Comparison of ENCODE assay signal across 18 cellular contexts in genomic region chr9:91519520-91520270, GRCh38.
"Had no signal": no experiment of that assay in that cellular context is flagged by ENCODE, and none has a peak within 500 bp of the region (broad histone marks: within the 10 kb centered on the region; RNA-seq: fewer than 3 reads in every experiment).

No MANE protein-coding gene starts in this region.

- H3K27ac ChIP-seq: gastrocnemius medialis, neural progenitor cell, pancreas, tibial nerve, upper lobe of right lung had no signal

- H3K4me2 ChIP-seq: neural progenitor cell, smooth muscle cell had no signal

- H3K4me1 ChIP-seq: neural progenitor cell, pancreas, tibial nerve, upper lobe of right lung had no signal

- FAIRE-seq: colon, pancreas had no signal

- H3K27me3 ChIP-seq: gastrocnemius medialis, neural progenitor cell, pancreas, tibial nerve, upper lobe of right lung had no signal

- H3K4me3 ChIP-seq: gastrocnemius medialis, neural progenitor cell, pancreas, smooth muscle cell, tibial nerve, upper lobe of right lung had no signal

- DNase-seq: cerebellar nuclear complex; effector memory CD8-positive, alpha-beta T cell; gastrocnemius medialis; glutamatergic neuron; islet precursor cell; midbrain; nucleus accumbens; pancreas; right cardiac atrium; stimulated activated CD4-positive, alpha-beta T cell treated with anti-CD3 and anti-CD28 coated beads, Interleukin-4, amount 100 ng/mL, for 1 hour; upper lobe of right lung had no signal

- H3K36me3 ChIP-seq: gastrocnemius medialis, neural progenitor cell, pancreas, tibial nerve, upper lobe of right lung had no signal

- ATAC-seq: effector memory CD8-positive, alpha-beta T cell; gastrocnemius medialis; left lobe of liver; natural killer cell treated with Interleukin-12 subunit alpha and Interleukin-12 subunit beta and Interleukin-15 and Interleukin-18, amount 100 ng/mL, for 72 hours; pancreas; right cardiac atrium; stimulated activated memory B cell treated with anti-CD40 and anti-IgM and Interleukin-4, amounts not matched to agents 10 μg/mL and 1 μg/mL and 100 μg/mL, for 72 hours; upper lobe of right lung had no signal

- H3K9ac ChIP-seq: neural progenitor cell had no signal

- H3K9me3 ChIP-seq: gastrocnemius medialis, pancreas, upper lobe of right lung had no signal
